19 cellular contexts compared by ENCODE assay signal in genomic region chr1:218481116-218481775, GRCh38.
DNase-seq lines count a peak whose midpoint lies in the region; ATAC-seq and TF ChIP-seq lines count a peak whose summit lies in the region.
"Had no signal": no experiment of that assay in that cellular context is flagged by ENCODE, and none has a peak within 500 bp of the region (broad histone marks: within the 10 kb centered on the region; RNA-seq: fewer than 3 reads in every experiment).

No MANE protein-coding gene starts in this region.

- no peak overlapping the region for H2AK5ac ChIP-seq in H9 (ENCODE audit: insufficient read length, low read length)

- no peak overlapping the region for H3K4me2 ChIP-seq in SK-N-SH
- no peak overlapping the region for H3K4me2 ChIP-seq in H9 (ENCODE audit: insufficient read depth, insufficient read length, low read length)

- TF ChIP-seq RAD21 in SK-N-SH (IDR thresholded peaks at IDR 0.05; ENCODE audit: low read length), result no peak

- no peak overlapping the region for H2BK12ac ChIP-seq in H9 (ENCODE audit: insufficient read length, low read depth, low read length)

- H4K91ac ChIP-seq in H9 (ENCODE audit: insufficient read length, low read depth, low read length), result no peak overlapping the region

- H3K4ac ChIP-seq in H9 (ENCODE audit: low read depth, low read length), result no peak overlapping the region

- H3F3A ChIP-seq in SK-N-SH (replicated peaks; ENCODE audit: insufficient read depth), result peaks cover 27% of the 10 kb centered on the region

- H3T11ph ChIP-seq in H9 (ENCODE audit: low read length), result no peak overlapping the region

- no peak overlapping the region for H3K18ac ChIP-seq in H9 (ENCODE audit: insufficient read length, low read depth, low read length)

- WGBS in SK-N-SH (ENCODE audit: low lambda C conversion rate), result 54% methylated on average over 3 of the region's 3 CpGs
- no CpG with 5 or more reads among the region's 3 CpGs for WGBS in H9 (ENCODE audit: extremely low coverage, insufficient read length, low lambda C conversion rate)

- TF ChIP-seq CTCF in SK-N-SH (IDR thresholded peaks at IDR 0.05), result no peak
- no peak for TF ChIP-seq CTCF in astrocyte of the spinal cord (IDR thresholded peaks at IDR 0.05; ENCODE audit: low read depth, low read length)
- TF ChIP-seq CTCF in tibial artery (IDR thresholded peaks at IDR 0.05), result no peak
- no peak for TF ChIP-seq CTCF in H9 (conservative IDR thresholded peaks at IDR 0.05)

- H3K27me3 ChIP-seq in SK-N-SH (ENCODE audit: insufficient read depth), result no peaks in the 10 kb centered on the region
- no peaks in the 10 kb centered on the region for H3K27me3 ChIP-seq in tibial artery
- no peaks in the 10 kb centered on the region for H3K27me3 ChIP-seq in H9 (ENCODE audit: insufficient read depth, low read length)
- H3K27me3 ChIP-seq: upper lobe of right lung had no signal

- intact Hi-C loops in tibial artery (cut with DNase I; ENCODE audit: low total_unique reads), result no loop called here

- no peak for TF ChIP-seq EP300 in SK-N-SH (IDR thresholded peaks at IDR 0.05; ENCODE audit: borderline replicate concordance in 1 of 2, low read depth in 1 of 2, low read length in 1 of 2)

- no peak overlapping the region for H3K23ac ChIP-seq in H9 (ENCODE audit: insufficient read length, low read depth, low read length)

- no peak overlapping the region for H3K14ac ChIP-seq in H9 (ENCODE audit: insufficient read depth, low read length)

- POLR2A ChIA-PET in SK-N-SH (lab: Yijun Ruan, JAX), result no interaction called here

- H3K4me1 ChIP-seq in SK-N-SH (ENCODE audit: control insufficient read depth in 1 of 2, insufficient read depth in 2 of 2, low read depth in 1 of 2, low read length in 1 of 2) (peaks cover 9 to 18% of the 10 kb centered on the region in 2 experiments; a peak in 3 of 4 replicates), tibial artery (peaks cover 0 to 51% (median 38%) of the 10 kb centered on the region in 4 donors), H9 (ENCODE audit: insufficient read depth, low read length) (no peaks in the 10 kb centered on the region)

- H3K4me3 ChIP-seq in SK-N-SH (ENCODE audit: low read depth in 2 of 2, low read length in 1 of 2) (no peak overlapping the region), astrocyte of the spinal cord (ENCODE audit: low read depth, low read length) (no peak overlapping the region), tibial artery (no peak overlapping the region)
- H3K4me3 ChIP-seq: upper lobe of right lung had no signal

- in situ Hi-C loops in astrocyte of the spinal cord (cut with HindIII; ENCODE audit: low sequenced_read_pairs), result no loop called here

- no peak overlapping the region for H3K4me3 Mint-ChIP-seq in H9
- H3K4me3 Mint-ChIP-seq: activated CD8-positive, alpha-beta T cell treated with anti-CD3 and anti-CD28 coated beads, Interleukin-2, amount 10 ng/mL, durations not matched to agents 7 days and 5 days; CD8-positive, alpha-beta T cell; naive B cell had no signal

- no peaks in the 10 kb centered on the region for H3K36me3 Mint-ChIP-seq in H9 (ENCODE audit: insufficient read depth in 1 of 3, low read depth in 3 of 3)
- H3K36me3 Mint-ChIP-seq: CD8-positive, alpha-beta T cell; naive B cell had no signal

- no peaks in the 10 kb centered on the region for H3K79me2 ChIP-seq in SK-N-SH (ENCODE audit: insufficient read depth)
- H3K79me2 ChIP-seq in H9 (ENCODE audit: insufficient read depth, low read length), result no peaks in the 10 kb centered on the region

- H3K4me1 Mint-ChIP-seq in H9, result peaks cover 6 to 8% of the 10 kb centered on the region in 2 experiments; a peak in 3 of 4 replicates

- no peak for ATAC-seq in SK-N-SH treated with all-trans-retinoic acid at 6 μM for 48 hours
- ATAC-seq in HG03196 (IDR thresholded peaks at IDR 0.05; ENCODE audit: unreplicated experiment), result no peak
- ATAC-seq in GM21381 (IDR thresholded peaks at IDR 0.05; ENCODE audit: unreplicated experiment), result no peak
- ATAC-seq: activated CD8-positive, alpha-beta T cell treated with anti-CD3 and anti-CD28 coated beads, Interleukin-2, amount 10 ng/mL, durations not matched to agents 7 days and 5 days; CD8-positive, alpha-beta T cell had no signal

- no peak overlapping the region for H2BK15ac ChIP-seq in H9 (ENCODE audit: low read depth, low read length)

- no peaks in the 10 kb centered on the region for H3K9me3 ChIP-seq in SK-N-SH
- no peaks in the 10 kb centered on the region for H3K9me3 ChIP-seq in tibial artery
- H3K9me3 ChIP-seq in H9 (ENCODE audit: control insufficient read depth, low read depth, low read length), result no peaks in the 10 kb centered on the region
- H3K9me3 ChIP-seq: upper lobe of right lung had no signal

- H3K27ac ChIP-seq in SK-N-SH (ENCODE audit: low read depth in 2 of 2, low read length in 1 of 2), result peak overlapping the region; percentile 95 to 97; a peak in 3 of 4 replicates
- H3K27ac ChIP-seq in tibial artery, result peak overlapping the region; percentile 36 to 56
- no peak overlapping the region for H3K27ac ChIP-seq in H9 (ENCODE audit: insufficient read length, low read depth, low read length)

- no peak overlapping the region for H3K56ac ChIP-seq in H9 (ENCODE audit: insufficient read length, low read depth, low read length)

- no peaks in the 10 kb centered on the region for H3K79me1 ChIP-seq in H9 (ENCODE audit: insufficient read depth, low read depth, low read length, poor library complexity, severe bottlenecking)

- H3K9ac ChIP-seq in SK-N-SH (peak overlapping the region; percentile 9), H9 (ENCODE audit: extremely low read depth, insufficient read length, low read length) (no peak overlapping the region)

- H3K9me2 ChIP-seq in SK-N-SH, result no peaks in the 10 kb centered on the region

- no peak overlapping the region for H4K5ac ChIP-seq in H9 (ENCODE audit: insufficient read length, low read depth, low read length)

- H4K20me1 ChIP-seq in SK-N-SH (ENCODE audit: insufficient read depth), result no peaks in the 10 kb centered on the region
- H4K20me1 ChIP-seq in H9 (ENCODE audit: control insufficient read depth, insufficient read depth, insufficient read length), result no peaks in the 10 kb centered on the region

- no peak overlapping the region for H4K8ac ChIP-seq in H9 (replicated peaks; ENCODE audit: insufficient read length, low read depth, low read length)

- CTCF ChIA-PET in SK-N-SH (lab: Yijun Ruan, JAX), result interaction anchor here (0.7 kb wide), 1 partner anchor 38 kb away, joined by 3 read pairs; no protein-coding TSS in a partner anchor

- no peak for DNase-seq in SK-N-SH
- peak; percentile 53 for DNase-seq in astrocyte of the spinal cord (ENCODE audit: low read depth, low spot score)
- peak; percentile 19 for DNase-seq in kidney glomerular epithelial cell (lab: John Stamatoyannopoulos, UW)
- DNase-seq in tibial artery, result no peak
- DNase-seq in H9, result no peak
- DNase-seq: activated CD8-positive, alpha-beta T cell treated with anti-CD3 and anti-CD28 coated beads, Interleukin-2, amount 10 ng/mL, durations not matched to agents 7 days and 5 days; CD8-positive, alpha-beta T cell; effector CD8-positive, alpha-beta T cell; GF-D8; kidney; naive B cell; NCI-H2107; NCI-H774; retina; stimulated activated CD4-positive, alpha-beta T cell treated with anti-CD3 and anti-CD28 coated beads, Interleukin-2, amount 100 ng/mL, for 48 hours; upper lobe of right lung had no signal

- no peak overlapping the region for H2BK5ac ChIP-seq in H9 (ENCODE audit: insufficient read length, low read length)

- H2BK20ac ChIP-seq in H9 (ENCODE audit: low read depth, low read length, poor library complexity, severe bottlenecking), result no peak overlapping the region

- no peaks in the 10 kb centered on the region for H3K23me2 ChIP-seq in H9 (ENCODE audit: insufficient read length, low read depth, low read length, poor library complexity, severe bottlenecking)

- no peaks in the 10 kb centered on the region for H3K36me3 ChIP-seq in SK-N-SH (replicated peaks in 1 of 2; ENCODE audit: control insufficient read depth in 1 of 2, insufficient read depth in 2 of 2, low read length in 1 of 2)
- H3K36me3 ChIP-seq in tibial artery, result no peaks in the 10 kb centered on the region
- H3K36me3 ChIP-seq: upper lobe of right lung had no signal

- H2AFZ ChIP-seq in SK-N-SH (ENCODE audit: low read depth) (no peak overlapping the region), H9 (ENCODE audit: low read length) (no peak overlapping the region)

- H3K9me3 Mint-ChIP-seq in H9, result no peaks in the 10 kb centered on the region
- H3K9me3 Mint-ChIP-seq: CD8-positive, alpha-beta T cell; naive B cell had no signal

- H3K27me3 Mint-ChIP-seq in H9 (ENCODE audit: low read depth), result no peaks in the 10 kb centered on the region
- H3K27me3 Mint-ChIP-seq: naive B cell had no signal

- no peak overlapping the region for H2BK120ac ChIP-seq in H9 (ENCODE audit: low read depth, low read length, poor library complexity, severe bottlenecking)

- no peak overlapping the region for H3K27ac Mint-ChIP-seq in H9
- H3K27ac Mint-ChIP-seq: activated CD8-positive, alpha-beta T cell treated with anti-CD3 and anti-CD28 coated beads, Interleukin-2, amount 10 ng/mL, durations not matched to agents 7 days and 5 days; CD8-positive, alpha-beta T cell; naive B cell had no signal

TF ChIP-seq in SK-N-SH, 30 proteins besides CTCF, POLR2A, EP300 and RAD21:
- no peak for TF ChIP-seq MAX (IDR thresholded peaks at IDR 0.05; ENCODE audit: low read depth)
TF ChIP-seq in SK-N-SH: peak in this region for 0.

TF ChIP-seq in SK-N-SH treated with all-trans-retinoic acid at 6 μM for 48 hours, 23 proteins besides CTCF, POLR2A, EP300 and RAD21 (continues in another document):
- TF ChIP-seq OSR1 (CRISPR knock-in tag; IDR thresholded peaks at IDR 0.05) (no peak), ESRRG (CRISPR knock-in tag; IDR thresholded peaks at IDR 0.05) (no peak), ZNF565 (CRISPR knock-in tag; conservative IDR thresholded peaks at IDR 0.05; ENCODE audit: low read depth) (no peak), ARNTL (CRISPR knock-in tag; IDR thresholded peaks at IDR 0.05; ENCODE audit: borderline replicate concordance, low read depth) (no peak), SNAI2 (CRISPR knock-in tag; IDR thresholded peaks at IDR 0.05) (no peak), ZFP3 (CRISPR knock-in tag; IDR thresholded peaks at IDR 0.05) (no peak), BACH2 (CRISPR knock-in tag; IDR thresholded peaks at IDR 0.05; ENCODE audit: borderline replicate concordance) (no peak), POU6F1 (CRISPR knock-in tag; IDR thresholded peaks at IDR 0.05; ENCODE audit: borderline replicate concordance, low read depth) (no peak), ZFP30 (CRISPR knock-in tag; IDR thresholded peaks at IDR 0.05) (no peak)

Comparison
In these comparisons a context has a peak if more than half of its experiments do, and no peak if none do; other contexts are left out.
1. DNase-seq: peak in astrocyte of the spinal cord (single experiment) and kidney glomerular epithelial cell (single experiment); none in SK-N-SH (single experiment), tibial artery (0 of 2) and H9 (single experiment).